Comparison of ENCODE assay signal across 20 cellular contexts in the genomic region with DNA sequence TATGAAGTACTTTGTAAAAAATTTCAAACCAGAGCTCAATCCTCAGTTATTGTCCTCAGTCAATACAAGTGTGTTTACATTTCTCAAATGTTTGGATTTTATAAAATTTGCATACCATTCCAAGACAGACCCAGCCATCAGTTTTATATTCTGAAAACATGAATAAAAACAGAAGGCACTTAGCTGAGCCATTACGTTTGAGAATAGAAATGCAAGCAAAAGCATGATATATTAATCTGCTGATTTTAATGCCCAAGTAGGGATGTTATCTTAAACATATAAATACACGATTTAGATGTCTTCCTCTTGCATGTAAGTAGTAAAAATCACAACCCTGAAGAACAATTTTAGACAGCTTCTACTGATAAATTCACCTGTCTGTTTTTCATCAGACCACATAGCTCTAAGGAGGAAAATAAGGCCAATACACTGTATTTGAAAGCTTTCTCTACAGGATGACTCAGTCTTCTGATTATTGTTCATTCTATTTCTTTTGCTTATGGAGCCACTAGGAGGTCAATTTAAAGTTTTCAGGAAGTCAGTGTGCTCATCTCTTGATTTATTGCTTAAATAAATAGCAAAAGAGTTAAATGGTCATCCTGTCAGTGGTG.
DNase-seq lines count a peak whose midpoint lies in the region; ATAC-seq and TF ChIP-seq lines count a peak whose summit lies in the region.
"Had no signal": no experiment of that assay in that cellular context is flagged by ENCODE, and none has a peak within 500 bp of the region (broad histone marks: within the 10 kb centered on the region; RNA-seq: fewer than 3 reads in every experiment).

No MANE protein-coding gene starts in this region.

- H3K27ac ChIP-seq in rectal smooth muscle tissue (ENCODE audit: low read depth, low read length): peak overlapping the region; percentile 68
- no peak overlapping the region for H3K27ac ChIP-seq in left lung
- H3K27ac ChIP-seq: Peyer's patch had no signal

- no peaks in the 10 kb centered on the region for H3K9me3 ChIP-seq in left lung
- H3K9me3 ChIP-seq: Peyer's patch had no signal

- H3K27me3 ChIP-seq in rectal smooth muscle tissue (ENCODE audit: control insufficient read depth, insufficient read depth, low read length): no peaks in the 10 kb centered on the region
- H3K27me3 ChIP-seq in left lung: no peaks in the 10 kb centered on the region
- H3K27me3 ChIP-seq: Peyer's patch had no signal

- no peaks in the 10 kb centered on the region for H3K27me3 Mint-ChIP-seq in activated T-cell treated with anti-CD3 and anti-CD28 coated beads, Interleukin-2, amount 50 U/mL, for 24 hours
- H3K27me3 Mint-ChIP-seq: CD8-positive, alpha-beta memory T cell; T-cell had no signal

- H3K9me3 Mint-ChIP-seq in activated T-cell treated with anti-CD3 and anti-CD28 coated beads, Interleukin-2, amount 50 U/mL, for 24 hours: no peaks in the 10 kb centered on the region

- H3K36me3 Mint-ChIP-seq in activated T-cell treated with anti-CD3 and anti-CD28 coated beads, Interleukin-2, amount 50 U/mL, for 24 hours (ENCODE audit: low read depth): no peaks in the 10 kb centered on the region
- H3K36me3 Mint-ChIP-seq: CD8-positive, alpha-beta memory T cell; T-cell had no signal

- no peak overlapping the region for H3K9ac ChIP-seq in rectal smooth muscle tissue (ENCODE audit: low read length)

- H3K4me1 ChIP-seq in rectal smooth muscle tissue (ENCODE audit: control insufficient read depth, insufficient read depth, low read length) (peaks cover 10% of the 10 kb centered on the region), left lung (no peaks in the 10 kb centered on the region)
- H3K4me1 ChIP-seq: Peyer's patch had no signal

- no peaks in the 10 kb centered on the region for H3K4me1 Mint-ChIP-seq in activated T-cell treated with anti-CD3 and anti-CD28 coated beads, Interleukin-2, amount 50 U/mL, for 24 hours (ENCODE audit: low read depth)
- H3K4me1 Mint-ChIP-seq: CD8-positive, alpha-beta memory T cell; T-cell had no signal

- in situ Hi-C loops in astrocyte of the spinal cord (cut with HindIII; ENCODE audit: low sequenced_read_pairs): no loop called here

- no peak overlapping the region for H3K4me3 Mint-ChIP-seq in activated T-cell treated with anti-CD3 and anti-CD28 coated beads, Interleukin-2, amount 50 U/mL, for 24 hours
- H3K4me3 Mint-ChIP-seq: CD8-positive, alpha-beta memory T cell; T-cell had no signal

- no peak overlapping the region for H3K27ac Mint-ChIP-seq in activated T-cell treated with anti-CD3 and anti-CD28 coated beads, Interleukin-2, amount 50 U/mL, for 24 hours
- H3K27ac Mint-ChIP-seq: CD8-positive, alpha-beta memory T cell; T-cell had no signal

- intact Hi-C loops in left lung (cut with DNase I): no loop called here

- H3K36me3 ChIP-seq in rectal smooth muscle tissue (ENCODE audit: control insufficient read depth, insufficient read depth, low read length) (no peaks in the 10 kb centered on the region), left lung (no peaks in the 10 kb centered on the region)
- H3K36me3 ChIP-seq: Peyer's patch had no signal

- no peak for ATAC-seq in left lung
- ATAC-seq: K562, T-cell had no signal

- H3K4me3 ChIP-seq in astrocyte of the spinal cord (ENCODE audit: low read depth, low read length): no peak overlapping the region
- no peak overlapping the region for H3K4me3 ChIP-seq in rectal smooth muscle tissue (ENCODE audit: low read length)
- no peak overlapping the region for H3K4me3 ChIP-seq in left lung
- H3K4me3 ChIP-seq: K562, Peyer's patch had no signal

- no peak for TF ChIP-seq CTCF in astrocyte of the spinal cord (IDR thresholded peaks at IDR 0.05; ENCODE audit: low read depth, low read length)
- no peak for TF ChIP-seq CTCF in left lung (IDR thresholded peaks at IDR 0.05)

- DNase-seq in EH (ENCODE audit: low read depth) (peak; percentile 55), HuH-7.5 (ENCODE audit: low spot score) (peak; percentile 0), astrocyte of the spinal cord (ENCODE audit: low read depth, low spot score) (peak; percentile 22), left lung (no peak), NCI-H1092 treated with DMSO at 0.1 percent for 48 hours (lab: John Stamatoyannopoulos, UW) (no peak)
- DNase-seq in activated T-cell treated with anti-CD3 and anti-CD28 coated beads, Interleukin-2, amount 50 U/mL, for 24 hours: no peak
- DNase-seq: ACHN; C1 segment of cervical spinal cord; CD8-positive, alpha-beta memory T cell; DMS79; H7; MV-4-11; NCI-H1417; NCI-H187 treated with DMSO at 0.1 percent for 48 hours; NCI-H226; NCI-H524 treated with DMSO at 0.1 percent for 48 hours; Peyer's patch; T-cell had no signal

Comparison
In these comparisons a context has a peak if more than half of its experiments do, and no peak if none do; other contexts are left out.
1. DNase-seq: peak in EH (single experiment), HuH-7.5 (single experiment) and astrocyte of the spinal cord (single experiment); none in left lung (0 of 2), activated T-cell treated with anti-CD3 and anti-CD28 coated beads, Interleukin-2, amount 50 U/mL, for 24 hours (single experiment) and NCI-H1092 treated with DMSO at 0.1 percent for 48 hours (single experiment).